ENCODE assay signal across 9 cellular contexts in the genomic region with DNA sequence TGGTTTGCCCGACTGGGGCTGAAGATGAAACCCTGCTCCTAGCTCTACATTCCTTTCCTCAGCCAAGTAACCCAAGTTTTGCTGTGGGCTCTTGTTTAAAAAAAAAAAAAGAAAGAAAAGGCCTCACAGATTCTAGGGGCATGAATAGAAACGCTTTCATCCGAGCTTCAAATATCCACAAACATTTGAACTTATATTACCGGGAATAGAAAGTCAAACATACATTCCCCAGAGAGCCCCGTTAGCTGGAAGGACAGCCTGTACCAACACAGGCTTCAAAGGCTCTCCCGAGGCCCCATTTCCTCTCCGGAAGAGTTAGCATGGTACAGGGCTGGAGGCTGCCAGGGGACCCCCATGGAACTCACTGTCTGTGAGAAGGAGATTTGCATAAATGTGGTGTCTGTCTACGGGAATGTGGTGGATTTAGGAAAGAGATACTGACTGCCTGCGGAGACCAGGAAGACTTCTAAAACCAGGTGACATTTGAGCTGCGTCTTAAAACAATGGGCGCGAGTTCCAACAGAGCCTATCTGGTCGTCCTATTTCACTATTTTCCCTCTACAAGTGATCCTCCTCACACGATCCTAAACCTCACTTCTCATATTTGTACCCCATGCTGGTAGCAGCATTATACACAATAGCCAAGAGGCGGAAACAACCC. TPM values are rescaled to one million over a fixed set of nuclear protein-coding genes. Genes with fewer than 3 reads are reported as not detected.
DNase-seq lines count a peak whose midpoint lies in the region; ATAC-seq lines count a peak whose summit lies in the region.
"Had no signal": no experiment of that assay in that cellular context is flagged by ENCODE, and none has a peak within 500 bp of the region (broad histone marks: within the 10 kb centered on the region; RNA-seq: fewer than 3 reads in every experiment).

No MANE protein-coding gene starts in this region.

- H2BK12ac ChIP-seq in neuronal stem cell (ENCODE audit: low read length): no peak overlapping the region

- no peaks in the 10 kb centered on the region for H3K36me3 Mint-ChIP-seq in CD4-positive, alpha-beta memory T cell

- POLR2A ChIA-PET in CD4-positive, alpha-beta memory T cell (lab: Charles Lee; ENCODE audit: partially characterized antibody): no interaction called here

- H3K4me3 ChIP-seq in CD4-positive, alpha-beta memory T cell (ENCODE audit: low read length in 2 of 2): no peak overlapping the region
- H3K4me3 ChIP-seq in SK-N-MC (peak overlapping the region; percentile 59), neuronal stem cell (ENCODE audit: low read length in 2 of 2) (peak overlapping the region; percentile 61 to 77)

- peak overlapping the region; percentile 41 to 85 (median 77) for H3K4me3 Mint-ChIP-seq in CD4-positive, alpha-beta memory T cell

- peak overlapping the region; percentile 99 for H2AFZ ChIP-seq in neuronal stem cell (ENCODE audit: low read length)

- H3K23ac ChIP-seq in neuronal stem cell (ENCODE audit: low read depth, low read length, poor library complexity): peak overlapping the region; percentile 89

- DNase-seq in CD4-positive, alpha-beta memory T cell: no peak
- DNase-seq in SK-N-MC (ENCODE audit: low read depth, low spot score): peak; percentile 48
- peak; percentile 19 for DNase-seq in fibroblast of peridontal ligament (ENCODE audit: extremely low read depth)
- no peak for DNase-seq in neuronal stem cell (ENCODE audit: low spot score)
- DNase-seq in head of caudate nucleus: no peak
- DNase-seq in EL: no peak
- no peak for DNase-seq in activated CD4-positive, CD25-positive, alpha-beta regulatory T cell (lab: John Stamatoyannopoulos, UW)
- DNase-seq: NCI-H2171 treated with DMSO at 0.1 percent for 48 hours had no signal

- WGBS in neuronal stem cell (ENCODE audit: extremely low coverage in 2 of 2, insufficient read length in 2 of 2, insufficient replicate concordance in 1 of 2), 2 donors: no CpG with 5 or more reads among the region's 15 CpGs

- intact Hi-C loops in CD4-positive, alpha-beta memory T cell (cut with micrococcal nuclease): loop anchor here (5.0 kb wide), 1 partner anchor 39 kb away; a partner anchor contains a TSS
- intact Hi-C loops in head of caudate nucleus (cut with DNase I): no loop called here

- H3K27ac ChIP-seq in CD4-positive, alpha-beta memory T cell (ENCODE audit: low read depth, low read length): no peak overlapping the region
- H3K27ac ChIP-seq in SK-N-MC (peak overlapping the region; percentile 85), neuronal stem cell (replicated peaks; ENCODE audit: low read length) (no peak overlapping the region)

- peak overlapping the region in 3 of 7 donors; percentile 13 to 77 (median 66) for H3K27ac Mint-ChIP-seq in CD4-positive, alpha-beta memory T cell

- no peak overlapping the region for H2BK15ac ChIP-seq in neuronal stem cell (ENCODE audit: low read length)

- peak overlapping the region; percentile 81 for H3K18ac ChIP-seq in neuronal stem cell (ENCODE audit: low read length)

- H3K4me1 Mint-ChIP-seq in CD4-positive, alpha-beta memory T cell: peaks cover 5 to 14% (median 10%) of the 10 kb centered on the region in 4 donors

- H4K91ac ChIP-seq in neuronal stem cell (ENCODE audit: low read depth, low read length, poor library complexity): no peak overlapping the region

- peak overlapping the region; percentile 34 for H3K9ac ChIP-seq in SK-N-MC (ENCODE audit: insufficient read length)
- peak overlapping the region; percentile 74 for H3K9ac ChIP-seq in neuronal stem cell (ENCODE audit: low read depth, low read length, poor library complexity)

- H3K9me3 Mint-ChIP-seq in CD4-positive, alpha-beta memory T cell: peaks cover 0 to 6% (median 1%) of the 10 kb centered on the region in 8 donors

- H2AK5ac ChIP-seq in neuronal stem cell (ENCODE audit: low read depth, low read length): no peak overlapping the region

- no peaks in the 10 kb centered on the region for H3K79me1 ChIP-seq in neuronal stem cell (ENCODE audit: low read depth, low read length)

- ATAC-seq in GM19023 (IDR thresholded peaks at IDR 0.05; ENCODE audit: unreplicated experiment): no peak

- H3K4me1 ChIP-seq in CD4-positive, alpha-beta memory T cell (ENCODE audit: insufficient read depth, low read length): peaks cover 12% of the 10 kb centered on the region
- H3K4me1 ChIP-seq in neuronal stem cell (ENCODE audit: control insufficient read depth in 2 of 2, insufficient read depth in 1 of 2, low read depth in 1 of 2, low read length in 2 of 2): peaks cover 4 to 6% of the 10 kb centered on the region in 2 donors

- no peaks in the 10 kb centered on the region for H3K9me3 ChIP-seq in CD4-positive, alpha-beta memory T cell (ENCODE audit: control insufficient read depth in 1 of 2, low read length in 2 of 2)
- H3K9me3 ChIP-seq in SK-N-MC (ENCODE audit: low read depth, low read length): no peaks in the 10 kb centered on the region
- peaks cover 0 to 6% of the 10 kb centered on the region in 2 donors for H3K9me3 ChIP-seq in neuronal stem cell (replicated peaks in 1 of 2; ENCODE audit: control insufficient read depth in 2 of 2, insufficient read depth in 1 of 2, low read depth in 1 of 2, low read length in 2 of 2)

- H4K8ac ChIP-seq in neuronal stem cell (ENCODE audit: low read depth, low read length): no peak overlapping the region

- CTCF ChIA-PET in CD4-positive, alpha-beta memory T cell (lab: Charles Lee; ENCODE audit: partially characterized antibody): interaction anchor here (0.7 to 3.1 kb wide), 6 partner anchors 10 to 94 kb away, joined by 3 to 20 read pairs (median 4); no protein-coding TSS in a partner anchor

- H3K27me3 Mint-ChIP-seq in CD4-positive, alpha-beta memory T cell: peaks cover 28 to 30% of the 10 kb centered on the region in 2 donors

- H3K4me2 ChIP-seq in neuronal stem cell (ENCODE audit: insufficient read depth, low read length, poor library complexity, severe bottlenecking): peak overlapping the region; percentile 78

- no peak overlapping the region for H2BK5ac ChIP-seq in neuronal stem cell (ENCODE audit: low read length)

- H3K14ac ChIP-seq in neuronal stem cell (ENCODE audit: low read length): no peak overlapping the region

- H2BK120ac ChIP-seq in neuronal stem cell (ENCODE audit: low read depth, low read length): no peak overlapping the region

- H3K36me3 ChIP-seq in CD4-positive, alpha-beta memory T cell (ENCODE audit: insufficient read depth, low read length): no peaks in the 10 kb centered on the region
- H3K36me3 ChIP-seq in SK-N-MC (ENCODE audit: insufficient read depth, low read length) (no peaks in the 10 kb centered on the region), neuronal stem cell (replicated peaks in 1 of 2; ENCODE audit: control insufficient read depth in 2 of 2, insufficient read depth in 2 of 2, low read length in 2 of 2) (no peaks in the 10 kb centered on the region)

- peaks cover 19% of the 10 kb centered on the region for H3K27me3 ChIP-seq in CD4-positive, alpha-beta memory T cell (ENCODE audit: insufficient read depth, low read length)
- peaks cover 0 to 33% (median 13%) of the 10 kb centered on the region in 3 experiments for H3K27me3 ChIP-seq in neuronal stem cell (ENCODE audit: control insufficient read depth in 3 of 3, insufficient read depth in 3 of 3, low read depth in 1 of 3, low read length in 3 of 3)

- no peak overlapping the region for H3K4ac ChIP-seq in neuronal stem cell (ENCODE audit: low read length)

RNA-seq across cellular contexts. Expression of a gene that starts 0.7 kb away (rescaled TPM):
- total RNA-seq in CD4-positive, alpha-beta memory T cell: not detected
- not detected for polyA plus RNA-seq in CD4-positive, alpha-beta memory T cell
- 1.2 TPM for polyA plus RNA-seq in neuronal stem cell (2013, experiment 1 of 2)
- polyA plus RNA-seq in neuronal stem cell (2013, experiment 2 of 2): 1.3 TPM

RNA-seq across cellular contexts. Expression of a gene that starts 23.3 kb away (rescaled TPM):
- total RNA-seq in CD4-positive, alpha-beta memory T cell: 1 to 10 TPM; 5.5 to 5.7 TPM
- 1 to 10 TPM; 2.3 to 2.5 TPM for polyA plus RNA-seq in CD4-positive, alpha-beta memory T cell
- polyA plus RNA-seq in neuronal stem cell (2013, experiment 1 of 2): 8.2 TPM
- 8.1 TPM for polyA plus RNA-seq in neuronal stem cell (2013, experiment 2 of 2)

RNA-seq across cellular contexts. Expression of a gene that starts 38.2 kb away (rescaled TPM):
- 10 to 100 TPM; 47.4 to 50.8 TPM for total RNA-seq in CD4-positive, alpha-beta memory T cell
- polyA plus RNA-seq in CD4-positive, alpha-beta memory T cell: 100 to 1,000 TPM; 101 to 150 TPM
- polyA plus RNA-seq in neuronal stem cell (2013, experiment 1 of 2): 262 TPM
- polyA plus RNA-seq in neuronal stem cell (2013, experiment 2 of 2): 267 TPM

Comparison
In these comparisons a context has a peak if more than half of its experiments do, and no peak if none do; other contexts are left out.
1. DNase-seq: peak in SK-N-MC (single experiment) and fibroblast of peridontal ligament (single experiment); none in CD4-positive, alpha-beta memory T cell (0 of 5), neuronal stem cell (single experiment), head of caudate nucleus (0 of 42), EL (single experiment) and activated CD4-positive, CD25-positive, alpha-beta regulatory T cell (0 of 4).
2. H3K4me3 ChIP-seq: peak in SK-N-MC (single experiment) and neuronal stem cell (2 of 2); none in CD4-positive, alpha-beta memory T cell (0 of 2).